ENCODE assay signal across 26 cellular contexts in genomic region chrX:147537172-147537571, GRCh38.
DNase-seq lines count a peak whose midpoint lies in the region; FAIRE-seq and TF ChIP-seq lines count a peak whose summit lies in the region.
"Had no signal": no experiment of that assay in that cellular context is flagged by ENCODE, and none has a peak within 500 bp of the region (broad histone marks: within the 10 kb centered on the region; RNA-seq: fewer than 3 reads in every experiment).

No MANE protein-coding gene starts in this region.

- H3K4me1 ChIP-seq in adrenal gland (replicated peaks in 1 of 2): no peaks in the 10 kb centered on the region
- no peaks in the 10 kb centered on the region for H3K4me1 ChIP-seq in kidney (ENCODE audit: control insufficient read depth in 1 of 2, insufficient read depth in 1 of 2, low read depth in 1 of 2, low read length in 2 of 2)
- H3K4me1 ChIP-seq: A549; BE2C; BLaER1 treated with 17β-estradiol and CSF1 and Interleukin-3, amounts not matched to agents 10 nM and 100 nM had no signal

- H3K27ac Mint-ChIP-seq in nephron: peak overlapping the region in 2 of 3 experiments; percentile 18 to 49
- no peak overlapping the region for H3K27ac Mint-ChIP-seq in osteocyte (ENCODE audit: unreplicated experiment)
- H3K27ac Mint-ChIP-seq: CD14-positive monocyte; CD4-positive, alpha-beta T cell; CD8-positive, alpha-beta memory T cell had no signal

- intact Hi-C loops in adrenal gland (cut with DNase I) (no loop called here), kidney (cut with DNase I) (no loop called here)

- H3K9me3 ChIP-seq in adrenal gland (replicated peaks in 1 of 3): no peaks in the 10 kb centered on the region
- H3K9me3 ChIP-seq in kidney (ENCODE audit: control insufficient read depth in 1 of 2, low read length in 2 of 2): no peaks in the 10 kb centered on the region
- H3K9me3 ChIP-seq: A549; BE2C; BLaER1 treated with 17β-estradiol and CSF1 and Interleukin-3, amounts not matched to agents 10 nM and 100 nM had no signal

- H3K27ac ChIP-seq in adrenal gland (peak overlapping the region in 3 of 5 donors; percentile 27 to 50 (median 39)), kidney (ENCODE audit: low read depth in 2 of 2, low read length in 2 of 2) (no peak overlapping the region)
- H3K27ac ChIP-seq: A549; BLaER1 treated with 17β-estradiol and CSF1 and Interleukin-3, amounts not matched to agents 10 nM and 100 nM had no signal

- H3K36me3 ChIP-seq in adrenal gland (replicated peaks in 1 of 2) (no peaks in the 10 kb centered on the region), kidney (ENCODE audit: control insufficient read depth in 1 of 2, insufficient read depth in 2 of 2, low read length in 2 of 2) (no peaks in the 10 kb centered on the region)
- H3K36me3 ChIP-seq: BE2C; BLaER1 treated with 17β-estradiol and CSF1 and Interleukin-3, amounts not matched to agents 10 nM and 100 nM had no signal

- no peaks in the 10 kb centered on the region for H3K9me3 Mint-ChIP-seq in nephron
- H3K9me3 Mint-ChIP-seq in osteocyte (ENCODE audit: unreplicated experiment): peaks cover 3% of the 10 kb centered on the region
- H3K9me3 Mint-ChIP-seq: CD14-positive monocyte; CD4-positive, alpha-beta T cell; CD8-positive, alpha-beta memory T cell had no signal

- DNase-seq in COLO829 (ENCODE audit: low spot score) (peak; percentile 0), adrenal gland (peak; percentile 33 to 56 (median 35)), kidney (no peak), NCI-H82 treated with DMSO at 0.1 percent for 48 hours (lab: John Stamatoyannopoulos, UW; ENCODE audit: unreplicated experiment) (no peak), osteocyte (ENCODE audit: extremely low spot score, unreplicated experiment) (no peak), T-helper 9 cell (no peak), HCEC 1CT (no peak)
- DNase-seq: 8988T; ACHN; AML-193; BE2C; Calu3; CD4-positive, alpha-beta T cell; CD8-positive, alpha-beta memory T cell; COR-L47; DMS53; DMS79 treated with DMSO at 0.1 percent for 48 hours; GF-D8; H7 had no signal

- no peak overlapping the region for H3K4me3 ChIP-seq in adrenal gland
- H3K4me3 ChIP-seq in kidney (ENCODE audit: low read length in 2 of 2): no peak overlapping the region
- H3K4me3 ChIP-seq: A549; BLaER1 treated with 17β-estradiol and CSF1 and Interleukin-3, amounts not matched to agents 10 nM and 100 nM had no signal

- 27 to 39% (median 30%) methylated on average over 4 of the region's 4 CpGs for WGBS in adrenal gland, 4 donors

- no peaks in the 10 kb centered on the region for H3K36me3 Mint-ChIP-seq in nephron (ENCODE audit: low read depth)
- no peaks in the 10 kb centered on the region for H3K36me3 Mint-ChIP-seq in osteocyte (ENCODE audit: unreplicated experiment)
- H3K36me3 Mint-ChIP-seq: CD14-positive monocyte; CD8-positive, alpha-beta memory T cell had no signal

- H3K4me3 Mint-ChIP-seq in nephron (no peak overlapping the region), osteocyte (ENCODE audit: unreplicated experiment) (no peak overlapping the region)
- H3K4me3 Mint-ChIP-seq: CD14-positive monocyte; CD4-positive, alpha-beta T cell; CD8-positive, alpha-beta memory T cell had no signal

- peaks cover 5% of the 10 kb centered on the region for H3K27me3 ChIP-seq in adrenal gland
- H3K27me3 ChIP-seq: BE2C had no signal

- H3K27me3 Mint-ChIP-seq in nephron (ENCODE audit: low read depth) (no peaks in the 10 kb centered on the region), osteocyte (ENCODE audit: unreplicated experiment) (no peaks in the 10 kb centered on the region)
- H3K27me3 Mint-ChIP-seq: CD4-positive, alpha-beta T cell; CD8-positive, alpha-beta memory T cell had no signal

- FAIRE-seq in kidney (lab: Jason Lieb, UNC): peak; percentile 46
- FAIRE-seq: GM12891, GM18507, H1 had no signal

- no peak overlapping the region for H3K9ac ChIP-seq in kidney (ENCODE audit: low read length in 2 of 2)
- H3K9ac ChIP-seq: BLaER1 treated with 17β-estradiol and CSF1 and Interleukin-3, amounts not matched to agents 10 nM and 100 nM had no signal

- TF ChIP-seq CTCF in adrenal gland (IDR thresholded peaks at IDR 0.05) (no peak), kidney (IDR thresholded peaks at IDR 0.05; ENCODE audit: borderline replicate concordance, extremely low read depth, insufficient read depth) (no peak), nephron (IDR thresholded peaks at IDR 0.05; ENCODE audit: unreplicated experiment in 3 of 3) (no peak), osteocyte (IDR thresholded peaks at IDR 0.05) (no peak)

- TF ChIP-seq POLR2A in adrenal gland (IDR thresholded peaks at IDR 0.05): no peak

- H3K4me1 Mint-ChIP-seq in nephron: no peaks in the 10 kb centered on the region
- H3K4me1 Mint-ChIP-seq in osteocyte (ENCODE audit: unreplicated experiment): no peaks in the 10 kb centered on the region
- H3K4me1 Mint-ChIP-seq: CD14-positive monocyte; CD8-positive, alpha-beta memory T cell had no signal

Comparison
In these comparisons a context has a peak if more than half of its experiments do, and no peak if none do; other contexts are left out.
1. DNase-seq: peak in COLO829 (single experiment) and adrenal gland (7 of 7); none in kidney (single experiment), NCI-H82 treated with DMSO at 0.1 percent for 48 hours (single experiment), osteocyte (single experiment), T-helper 9 cell (single experiment) and HCEC 1CT (single experiment).
2. H3K27ac ChIP-seq: peak in adrenal gland (3 of 5); none in kidney (0 of 2).